Comparison of ENCODE assay signal across 7 cellular contexts in the genomic region with DNA sequence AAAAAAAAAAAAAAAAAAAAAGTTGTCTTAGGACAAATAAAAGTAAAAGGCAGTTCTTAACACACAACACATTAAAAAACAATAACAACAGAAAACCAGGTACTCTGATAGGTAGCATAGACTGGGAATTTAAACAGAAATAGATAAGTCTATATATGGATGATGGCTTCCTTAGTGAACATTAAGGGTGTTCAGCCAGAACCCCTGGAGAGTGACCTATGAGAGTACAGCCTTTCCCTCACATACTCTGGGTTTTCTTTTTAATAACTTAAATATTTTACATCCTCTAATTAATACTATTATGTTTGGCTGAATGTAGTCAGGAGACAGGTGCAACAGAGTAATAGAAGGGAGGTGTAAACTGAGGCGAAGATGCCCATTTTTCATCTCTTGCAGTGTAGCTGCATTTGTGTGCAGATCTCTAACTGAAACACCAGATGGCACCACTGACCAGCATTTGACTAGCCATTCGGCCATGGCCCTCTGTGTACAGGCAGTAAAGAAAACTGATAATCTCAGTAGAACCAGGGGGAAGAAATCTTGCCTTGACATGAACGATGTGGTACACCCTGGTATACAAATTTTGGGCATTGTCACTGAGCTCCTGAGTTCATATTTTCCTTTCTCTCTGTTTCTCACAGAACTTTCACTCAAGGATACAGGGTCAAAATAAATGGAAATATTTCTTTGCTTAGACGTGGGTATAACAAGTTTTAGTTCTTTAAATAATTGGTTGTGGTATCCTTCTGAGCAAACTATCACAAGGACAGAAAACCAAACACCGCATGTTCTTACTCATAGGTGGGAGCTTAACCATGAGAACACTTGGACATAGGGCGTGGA.
A peak's percentile ranks its signal among the peaks of the same experiment; 100 is the strongest.
DNase-seq lines count a peak whose midpoint lies in the region; TF ChIP-seq lines count a peak whose summit lies in the region.

No MANE protein-coding gene starts in this region.

- DNase-seq in ELR (ENCODE audit: low read depth) (peak; percentile 70), GM20000 (ENCODE audit: low spot score) (peak; percentile 51), SW480 (ENCODE audit: low spot score) (peak; percentile 17), cerebellar cortex (ENCODE audit: low spot score) (peak; percentile 61), kidney tubule cell (ENCODE audit: low spot score) (peak; percentile 67)
- DNase-seq in stimulated activated naive CD4-positive, alpha-beta T cell treated with Interleukin-2 at 50 U/mL for 16 hours (lab: John Stamatoyannopoulos, UW): peak; percentile 15

- peak; percentile 56 for TF ChIP-seq CTCF in GM20000 (IDR thresholded peaks at IDR 0.05; ENCODE audit: extremely low read depth, missing control alignments)
- TF ChIP-seq CTCF in LNCAP (IDR thresholded peaks at IDR 0.05): peak; percentile 86

Comparison
In these comparisons a context has a peak if more than half of its experiments do, and no peak if none do; other contexts are left out.
1. Peak in every context shown above with its lines: DNase-seq.
2. DNase-seq: peak in every context shown above with its lines; median percentile 70 in ELR; 67 in kidney tubule cell; 61 in cerebellar cortex; 51 in GM20000; 17 in SW480; 15 in stimulated activated naive CD4-positive, alpha-beta T cell treated with Interleukin-2 at 50 U/mL for 16 hours.